In genomic region chr9:90142580-90142979, GRCh38 we compare ENCODE assay signal across 8 cellular contexts.
DNase-seq lines count a peak whose midpoint lies in the region; ATAC-seq and TF ChIP-seq lines count a peak whose summit lies in the region.

No MANE protein-coding gene starts in this region.

- ATAC-seq in gastroesophageal sphincter (no peak), HG03469 (IDR thresholded peaks at IDR 0.05; ENCODE audit: unreplicated experiment) (no peak), GM21381 (IDR thresholded peaks at IDR 0.05; ENCODE audit: unreplicated experiment) (no peak)

- peak; percentile 46 for TF ChIP-seq CTCF in BJ (IDR thresholded peaks at IDR 0.05; ENCODE audit: insufficient read depth, low read depth, low read length)
- TF ChIP-seq CTCF in gastroesophageal sphincter (IDR thresholded peaks at IDR 0.05), result peak; percentile 7 to 52 (median 29)

- DNase-seq in BJ (ENCODE audit: low read depth) (no peak), H7 (peak; percentile 44), NCI-H748 (lab: John Stamatoyannopoulos, UW; ENCODE audit: unreplicated experiment) (peak; percentile 90), activated T-cell treated with anti-CD3 and anti-CD28 coated beads for 48 hours (ENCODE audit: low read depth) (peak; percentile 20), skeletal muscle cell (ENCODE audit: low read depth) (peak; percentile 1)

- H3K27me3 ChIP-seq in BJ (ENCODE audit: control insufficient read depth, insufficient read depth, low read length) (no peaks in the 10 kb centered on the region), H7 (ENCODE audit: control insufficient read depth, insufficient read depth, low read length) (no peaks in the 10 kb centered on the region), gastroesophageal sphincter (peaks cover 15% of the 10 kb centered on the region)

- WGBS in gastroesophageal sphincter (ENCODE audit: low coverage in 1 of 2), 2 donors, result 15 to 34% methylated on average over 5 of the region's 5 CpGs

- CTCF ChIA-PET in BJ (lab: Yijun Ruan, JAX), result interaction anchor here (1.0 to 3.1 kb wide), 7 partner anchors 10 to 730 kb away, joined by 4 to 14 read pairs (median 6); no protein-coding TSS in a partner anchor

- TF ChIP-seq EP300 in gastroesophageal sphincter (IDR thresholded peaks at IDR 0.05), result no peak

- POLR2A ChIA-PET in BJ (lab: Charles Lee), result no interaction called here

- no peak for TF ChIP-seq POLR2A in gastroesophageal sphincter (IDR thresholded peaks at IDR 0.05)

- H3K4me3 ChIP-seq in BJ (ENCODE audit: low read depth, low read length) (no peak overlapping the region), H7 (ENCODE audit: insufficient read depth, low read depth, low read length) (no peak overlapping the region), gastroesophageal sphincter (no peak overlapping the region), skeletal muscle cell (ENCODE audit: low read depth, low read length) (no peak overlapping the region)

- H3K36me3 ChIP-seq in BJ (ENCODE audit: control insufficient read depth, insufficient read depth, low read length) (no peaks in the 10 kb centered on the region), H7 (replicated peaks; ENCODE audit: control insufficient read depth, insufficient read depth, low read length) (no peaks in the 10 kb centered on the region), gastroesophageal sphincter (no peaks in the 10 kb centered on the region)

- H3K4me1 ChIP-seq in gastroesophageal sphincter, result no peaks in the 10 kb centered on the region

- peaks cover 0 to 4% (median 0%) of the 10 kb centered on the region in 3 donors for H3K9me3 ChIP-seq in gastroesophageal sphincter

- H3K27ac ChIP-seq in gastroesophageal sphincter, result no peak overlapping the region
